In genomic region chr6:145866449-145867401, GRCh38 we compare ENCODE assay signal across 10 cellular contexts. TPM values are rescaled to one million over a fixed set of nuclear protein-coding genes. Genes with fewer than 3 reads are reported as not detected.
DNase-seq lines count a peak whose midpoint lies in the region; ATAC-seq and TF ChIP-seq lines count a peak whose summit lies in the region.
"Had no signal": no experiment of that assay in that cellular context is flagged by ENCODE, and none has a peak within 500 bp of the region (broad histone marks: within the 10 kb centered on the region; RNA-seq: fewer than 3 reads in every experiment).

No MANE protein-coding gene starts in this region.

- no peaks in the 10 kb centered on the region for H4K20me1 ChIP-seq in OCI-LY3 (ENCODE audit: insufficient read depth, low read length)

- H3K27ac ChIP-seq in heart right ventricle (peak overlapping the region in 1 of 10 donors; percentile 54), OCI-LY3 (ENCODE audit: low read length) (peak overlapping the region; percentile 29; the same call in 1 of the 2 replicates), thymus (ENCODE audit: low read depth) (peak overlapping the region; percentile 75), breast epithelium (no peak overlapping the region)
- H3K27ac ChIP-seq: C4-2B had no signal

- 47 to 63% methylated on average over 4 of the region's 4 CpGs for WGBS in heart right ventricle, 2 donors
- WGBS in thymus: 62% methylated on average over 4 of the region's 4 CpGs

- no peak for TF ChIP-seq CTCF in heart right ventricle (IDR thresholded peaks at IDR 0.05)
- no peak for TF ChIP-seq CTCF in OCI-LY3 (IDR thresholded peaks at IDR 0.05; ENCODE audit: low read depth, low read length)
- no peak for TF ChIP-seq CTCF in breast epithelium (IDR thresholded peaks at IDR 0.05)

- H3K27me3 ChIP-seq in heart right ventricle (no peaks in the 10 kb centered on the region), OCI-LY3 (ENCODE audit: low read depth, low read length) (no peaks in the 10 kb centered on the region), thymus (ENCODE audit: control insufficient read depth, insufficient read depth) (no peaks in the 10 kb centered on the region), breast epithelium (no peaks in the 10 kb centered on the region)

- DNase-seq in Right ventricle myocardium superior: no peak
- no peak for DNase-seq in heart right ventricle
- DNase-seq in breast epithelium (ENCODE audit: low spot score in 2 of 2): no peak
- DNase-seq in stimulated activated CD4-positive, alpha-beta T cell treated with anti-CD3 and anti-CD28 coated beads, Interleukin-4, amount 100 ng/mL, for 4 hours: no peak
- DNase-seq in RKO (ENCODE audit: low spot score): no peak
- DNase-seq: activated CD4-positive, CD25-positive, alpha-beta regulatory T cell had no signal

- H3K4me1 ChIP-seq in heart right ventricle: peaks cover 0 to 37% (median 9%) of the 10 kb centered on the region in 9 donors
- H3K4me1 ChIP-seq in OCI-LY3 (ENCODE audit: low read length): peaks cover 41% of the 10 kb centered on the region
- H3K4me1 ChIP-seq in thymus (ENCODE audit: control insufficient read depth, insufficient read depth, low read length): peaks cover 14% of the 10 kb centered on the region
- no peaks in the 10 kb centered on the region for H3K4me1 ChIP-seq in breast epithelium

- intact Hi-C loops in Right ventricle myocardium superior (cut with DNase I) (no loop called here), heart right ventricle (cut with DNase I) (no loop called here), breast epithelium (cut with DNase I; ENCODE audit: low total_unique reads) (no loop called here)

- no peaks in the 10 kb centered on the region for H3K36me3 ChIP-seq in heart right ventricle
- no peaks in the 10 kb centered on the region for H3K36me3 ChIP-seq in OCI-LY3 (replicated peaks; ENCODE audit: low read depth, low read length)
- H3K36me3 ChIP-seq in thymus (ENCODE audit: control insufficient read depth, insufficient read depth): no peaks in the 10 kb centered on the region
- H3K36me3 ChIP-seq in breast epithelium: no peaks in the 10 kb centered on the region

- H3K4me2 ChIP-seq in OCI-LY3 (ENCODE audit: low read length): peak overlapping the region; percentile 58

- ATAC-seq in Right ventricle myocardium superior (ENCODE audit: poor library complexity): peak; percentile 65
- no peak for ATAC-seq in heart right ventricle
- ATAC-seq in HG02852 (IDR thresholded peaks at IDR 0.05; ENCODE audit: unreplicated experiment): peak; percentile 61

- H3K79me2 ChIP-seq in OCI-LY3 (ENCODE audit: low read length): no peaks in the 10 kb centered on the region

- H3K9me3 ChIP-seq in heart right ventricle: peaks cover 0 to 1% (median 0%) of the 10 kb centered on the region in 11 donors
- H3K9me3 ChIP-seq in OCI-LY3 (ENCODE audit: insufficient read depth, low read length): no peaks in the 10 kb centered on the region
- H3K9me3 ChIP-seq in thymus (ENCODE audit: control insufficient read depth): no peaks in the 10 kb centered on the region
- H3K9me3 ChIP-seq in breast epithelium: no peaks in the 10 kb centered on the region

- H3K4me3 ChIP-seq in heart right ventricle (no peak overlapping the region), OCI-LY3 (ENCODE audit: low read length) (no peak overlapping the region), thymus (ENCODE audit: low read length) (no peak overlapping the region), breast epithelium (no peak overlapping the region)

- no peak overlapping the region for H2AFZ ChIP-seq in OCI-LY3 (ENCODE audit: low read depth, low read length)

- no peak overlapping the region for H3K9ac ChIP-seq in OCI-LY3 (ENCODE audit: low read length)

- no peak for TF ChIP-seq POLR2A in breast epithelium (IDR thresholded peaks at IDR 0.05)

RNA-seq across cellular contexts. Expression of gene FBXO30, which starts 52.1 kb away (rescaled TPM):
- total RNA-seq in Right ventricle myocardium superior: 12.8 TPM
- total RNA-seq in heart right ventricle: 10 to 100 TPM; 10.6 to 18.4 (median 14.2) TPM
- 1 to 10 TPM; 3.6 to 8.2 TPM for polyA plus RNA-seq in heart right ventricle
- polyA plus RNA-seq in thymus: 5.7 TPM
- 10 to 100 TPM in 1 of 3 donors, 1 to 10 TPM in 2; 8.0 to 11.7 (median 8.2) TPM for total RNA-seq in breast epithelium

Comparison
In these comparisons a context has a peak if more than half of its experiments do, and no peak if none do; other contexts are left out.
1. ATAC-seq: peak in Right ventricle myocardium superior (single experiment) and HG02852 (single experiment); none in heart right ventricle (0 of 8).
2. H3K27ac ChIP-seq: peak in OCI-LY3 (single experiment) and thymus (single experiment); none in breast epithelium (0 of 2).